Comparison of ENCODE assay signal across 22 cellular contexts in genomic region chr2:205177505-205177904, GRCh38.
"Had no signal": no experiment of that assay in that cellular context is flagged by ENCODE, and none has a peak within 500 bp of the region (broad histone marks: within the 10 kb centered on the region; RNA-seq: fewer than 3 reads in every experiment).

No MANE protein-coding gene starts in this region.

- DNase-seq: activated B cell treated with CpG ODN at 0.5 μM for 24 hours; activated CD4-positive, alpha-beta T cell treated with anti-CD3 and anti-CD28 coated beads for 1 hour; activated CD4-positive, alpha-beta T cell treated with anti-CD3 and anti-CD28 coated beads, Interleukin-2, amount 10 ng/mL, durations not matched to agents 24 days and 14 days; activated CD4-positive, alpha-beta T cell treated with anti-CD3 and anti-CD28 coated beads, Interleukin-2, amount 50 U/mL, for 48 hours; activated CD8-positive, alpha-beta memory T cell treated with anti-CD3 and anti-CD28 coated beads, Interleukin-2, amount 10 ng/mL, durations not matched to agents 7 days and 5 days; activated effector memory CD4-positive, alpha-beta T cell treated with Interleukin-2 at 50 U/mL for 16 hours; activated naive CD4-positive, alpha-beta T cell; activated T-cell treated with anti-CD3 and anti-CD28 coated beads, Interleukin-2, amount 50 U/mL, for 24 hours; MM.1S; NCI-H1105; NCI-H1436; NCI-H187; NCI-H2081; NCI-H446 treated with DMSO at 0.1 percent for 48 hours; NCI-H524 treated with DMSO at 0.1 percent for 48 hours; NCI-H774; T-cell; T-helper 2 cell; T1000 had no signal

- H3K4me3 Mint-ChIP-seq: activated B cell treated with CpG ODN at 0.5 μM for 24 hours; activated CD4-positive, alpha-beta T cell treated with anti-CD3 and anti-CD28 coated beads, Interleukin-2, amount 10 ng/mL, durations not matched to agents 24 days and 14 days; activated CD8-positive, alpha-beta memory T cell treated with anti-CD3 and anti-CD28 coated beads, Interleukin-2, amount 10 ng/mL, durations not matched to agents 7 days and 5 days; activated naive CD4-positive, alpha-beta T cell treated with anti-CD3 and anti-CD28 coated beads, Interleukin-2, amount 50 U/mL, for 24 hours; activated T-cell treated with anti-CD3 and anti-CD28 coated beads, Interleukin-2, amount 50 U/mL, for 24 hours; activated T-helper 1 cell treated with anti-CD3 and anti-CD28 coated beads, Interleukin-12 subunit alpha, Interleukin-12 subunit beta, Interleukin-2, Interleukin-4 antibody, amounts not matched to agents 30 ng/mL and 10 ng/mL and 1 ng/mL, durations not matched to agents 14 hours and 24 hours and 36 hours; T-cell had no signal

- H3K36me3 Mint-ChIP-seq: activated CD8-positive, alpha-beta memory T cell treated with anti-CD3 and anti-CD28 coated beads, Interleukin-2, amount 10 ng/mL, durations not matched to agents 7 days and 5 days; activated naive CD4-positive, alpha-beta T cell treated with anti-CD3 and anti-CD28 coated beads, Interleukin-2, amount 50 U/mL, for 24 hours; T-cell had no signal

- H3K27me3 Mint-ChIP-seq: activated B cell treated with CpG ODN at 0.5 μM for 24 hours; activated CD8-positive, alpha-beta memory T cell treated with anti-CD3 and anti-CD28 coated beads, Interleukin-2, amount 10 ng/mL, durations not matched to agents 7 days and 5 days; activated naive CD4-positive, alpha-beta T cell treated with anti-CD3 and anti-CD28 coated beads, Interleukin-2, amount 50 U/mL, for 24 hours; activated T-cell treated with anti-CD3 and anti-CD28 coated beads, Interleukin-2, amount 50 U/mL, for 24 hours had no signal

- H3K27ac ChIP-seq: SK-N-MC had no signal

- H3K9me3 Mint-ChIP-seq: activated B cell treated with CpG ODN at 0.5 μM for 24 hours; activated naive CD4-positive, alpha-beta T cell treated with anti-CD3 and anti-CD28 coated beads, Interleukin-2, amount 50 U/mL, for 24 hours; activated T-cell treated with anti-CD3 and anti-CD28 coated beads, Interleukin-2, amount 50 U/mL, for 24 hours; activated T-helper 1 cell treated with anti-CD3 and anti-CD28 coated beads, Interleukin-12 subunit alpha, Interleukin-12 subunit beta, Interleukin-2, Interleukin-4 antibody, amounts not matched to agents 30 ng/mL and 10 ng/mL and 1 ng/mL, durations not matched to agents 14 hours and 24 hours and 36 hours; T-cell had no signal

- H3K4me3 ChIP-seq: SK-N-MC had no signal

- ATAC-seq: activated CD8-positive, alpha-beta memory T cell treated with anti-CD3 and anti-CD28 coated beads, Interleukin-2, amount 10 ng/mL, durations not matched to agents 7 days and 5 days; T-cell had no signal

- H3K27ac Mint-ChIP-seq: activated B cell treated with CpG ODN at 0.5 μM for 24 hours; activated CD4-positive, alpha-beta T cell treated with anti-CD3 and anti-CD28 coated beads, Interleukin-2, amount 10 ng/mL, durations not matched to agents 24 days and 14 days; activated CD8-positive, alpha-beta memory T cell treated with anti-CD3 and anti-CD28 coated beads, Interleukin-2, amount 10 ng/mL, durations not matched to agents 7 days and 5 days; activated naive CD4-positive, alpha-beta T cell treated with anti-CD3 and anti-CD28 coated beads, Interleukin-2, amount 50 U/mL, for 24 hours; activated T-cell treated with anti-CD3 and anti-CD28 coated beads, Interleukin-2, amount 50 U/mL, for 24 hours; activated T-helper 1 cell treated with anti-CD3 and anti-CD28 coated beads, Interleukin-12 subunit alpha, Interleukin-12 subunit beta, Interleukin-2, Interleukin-4 antibody, amounts not matched to agents 30 ng/mL and 10 ng/mL and 1 ng/mL, durations not matched to agents 14 hours and 24 hours and 36 hours; T-cell had no signal

- H3K4me1 Mint-ChIP-seq: activated B cell treated with CpG ODN at 0.5 μM for 24 hours; activated CD4-positive, alpha-beta T cell treated with anti-CD3 and anti-CD28 coated beads, Interleukin-2, amount 10 ng/mL, durations not matched to agents 24 days and 14 days; activated CD8-positive, alpha-beta memory T cell treated with anti-CD3 and anti-CD28 coated beads, Interleukin-2, amount 10 ng/mL, durations not matched to agents 7 days and 5 days; activated naive CD4-positive, alpha-beta T cell treated with anti-CD3 and anti-CD28 coated beads, Interleukin-2, amount 50 U/mL, for 24 hours; T-cell had no signal
